In the genomic region with DNA sequence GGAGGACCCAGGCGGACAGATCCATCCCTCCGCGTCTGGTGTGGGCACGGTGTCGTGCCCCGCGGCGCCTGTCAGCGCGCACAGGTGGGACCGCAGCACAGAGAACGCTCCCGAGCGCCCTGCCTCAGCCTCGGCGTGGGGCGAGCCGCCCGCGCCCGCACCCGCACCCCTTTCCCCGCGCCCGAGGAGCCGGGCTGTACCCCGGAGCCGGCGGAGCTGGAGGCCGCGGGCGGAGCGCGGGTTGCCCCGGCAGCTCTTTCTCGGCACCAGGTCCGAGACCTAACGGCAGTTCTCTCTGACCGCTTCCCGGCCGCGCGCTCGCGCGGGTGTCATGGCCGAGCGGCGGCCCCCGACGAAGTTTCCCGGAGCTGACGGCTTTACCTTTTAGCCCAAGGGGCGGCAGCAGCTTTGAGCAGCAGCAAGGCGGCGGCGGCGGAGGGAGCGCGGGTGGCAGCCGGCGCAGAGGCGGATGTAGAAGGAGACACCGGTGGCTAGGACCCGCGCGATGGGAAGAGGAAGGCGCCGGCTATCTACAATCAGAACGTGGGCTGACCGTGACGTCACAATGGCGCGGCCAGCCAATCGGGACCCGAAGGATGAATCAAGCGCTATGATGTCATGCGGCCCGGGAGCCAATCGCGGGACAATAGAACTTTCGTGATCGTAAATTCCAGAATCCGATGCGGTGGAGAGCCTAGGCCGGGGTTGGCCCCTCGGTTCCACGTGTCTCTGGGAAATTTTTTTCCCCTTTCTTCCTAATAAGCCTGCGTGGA, we compare ENCODE assay signal across 1 cellular context.
A peak's percentile ranks its signal among the peaks of the same experiment; 100 is the strongest.
TF ChIP-seq lines count a peak whose summit lies in the region.

A gene with protein sequence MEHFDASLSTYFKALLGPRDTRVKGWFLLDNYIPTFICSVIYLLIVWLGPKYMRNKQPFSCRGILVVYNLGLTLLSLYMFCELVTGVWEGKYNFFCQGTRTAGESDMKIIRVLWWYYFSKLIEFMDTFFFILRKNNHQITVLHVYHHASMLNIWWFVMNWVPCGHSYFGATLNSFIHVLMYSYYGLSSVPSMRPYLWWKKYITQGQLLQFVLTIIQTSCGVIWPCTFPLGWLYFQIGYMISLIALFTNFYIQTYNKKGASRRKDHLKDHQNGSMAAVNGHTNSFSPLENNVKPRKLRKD (minus strand): TSS at position 515 of the 773 bp plus-strand sequence. CDS start 53,251 bp downstream, outside the sequence.

TF ChIP-seq in HepG2, 621 proteins besides CTCF, POLR2A, EP300 and RAD21 (continued from another document and continues in another):
- TF ChIP-seq NAIF1 (CRISPR knock-in tag; IDR thresholded peaks at IDR 0.05; ENCODE audit: borderline replicate concordance) (no peak), AGO1 (IDR thresholded peaks at IDR 0.05; ENCODE audit: low read depth, low read length, poor library complexity, severe bottlenecking) (no peak), ZNF431 (CRISPR knock-in tag; IDR thresholded peaks at IDR 0.05; ENCODE audit: borderline replicate concordance, low read depth) (peak; percentile 33), SMC3 (IDR thresholded peaks at IDR 0.05; ENCODE audit: low read length) (no peak), ZNF589 (CRISPR knock-in tag; conservative IDR thresholded peaks at IDR 0.05) (no peak), ZNF451 (CRISPR knock-in tag; IDR thresholded peaks at IDR 0.05) (peak; percentile 60; the same call in 1 of the 2 replicates), ZNF598 (CRISPR knock-in tag; IDR thresholded peaks at IDR 0.05; ENCODE audit: borderline replicate concordance) (no peak), TOPORS (CRISPR knock-in tag; IDR thresholded peaks at IDR 0.05) (no peak; the same call in 1 of the 2 replicates), FLYWCH1 (CRISPR knock-in tag; IDR thresholded peaks at IDR 0.05) (no peak), NCOR1 (IDR thresholded peaks at IDR 0.05; ENCODE audit: borderline replicate concordance, low read length) (no peak), ARNT (IDR thresholded peaks at IDR 0.05) (no peak), NR1H2 (CRISPR knock-in tag; IDR thresholded peaks at IDR 0.05; ENCODE audit: borderline replicate concordance, low read depth) (peak; percentile 71; the same call in 1 of the 2 replicates), BRCA1 (CRISPR knock-in tag; IDR thresholded peaks at IDR 0.05) (peak; percentile 80; the same call in 1 of the 2 replicates), ZNF776 (CRISPR knock-in tag; IDR thresholded peaks at IDR 0.05) (0 out of 2 replicates have a peak, but pooled peaks have one; percentile 5), SIX4 (CRISPR knock-in tag; IDR thresholded peaks at IDR 0.05) (no peak; the same call in 1 of the 2 replicates), U2AF2 (IDR thresholded peaks at IDR 0.05; ENCODE audit: low read depth, low read length) (no peak), ADNP (CRISPR knock-in tag; IDR thresholded peaks at IDR 0.05) (no peak), ZNF382 (CRISPR knock-in tag; IDR thresholded peaks at IDR 0.05; ENCODE audit: borderline replicate concordance) (no peak), RXRB (CRISPR knock-in tag; IDR thresholded peaks at IDR 0.05; ENCODE audit: borderline replicate concordance) (peak; percentile 33; the same call in 1 of the 2 replicates), NCOA1 (CRISPR knock-in tag; IDR thresholded peaks at IDR 0.05) (0 out of 2 replicates have a peak, but pooled peaks have one; percentile 22), MEIS1 (CRISPR knock-in tag; IDR thresholded peaks at IDR 0.05; ENCODE audit: borderline replicate concordance) (0 out of 2 replicates have a peak, but pooled peaks have one; percentile 16), PHB2 (IDR thresholded peaks at IDR 0.05; ENCODE audit: partially characterized antibody) (no peak), ZNF782 (CRISPR knock-in tag; IDR thresholded peaks at IDR 0.05; ENCODE audit: borderline replicate concordance) (no peak; the same call in 1 of the 2 replicates), CBX1 (IDR thresholded peaks at IDR 0.05; ENCODE audit: low read depth) (no peak), BORCS8-MEF2B (CRISPR knock-in tag; IDR thresholded peaks at IDR 0.05) (0 out of 2 replicates have a peak, but pooled peaks have one; percentile 16), ZNF460 (CRISPR knock-in tag; IDR thresholded peaks at IDR 0.05; ENCODE audit: borderline replicate concordance) (peak; percentile 47; the same call in 1 of the 2 replicates), NFRKB (IDR thresholded peaks at IDR 0.05) (no peak), BHLHE40 (IDR thresholded peaks at IDR 0.05; ENCODE audit: low read length) (no peak), ZMAT3 (CRISPR knock-in tag; conservative IDR thresholded peaks at IDR 0.05) (peak; percentile 21), CREM (IDR thresholded peaks at IDR 0.05) (peak; percentile 97), CREM (CRISPR knock-in tag; IDR thresholded peaks at IDR 0.05) (peak; percentile 52; the same call in 1 of the 2 replicates), TEAD2 (CRISPR knock-in tag; IDR thresholded peaks at IDR 0.05) (0 out of 2 replicates have a peak, but pooled peaks have one; percentile 30), DMAP1 (CRISPR knock-in tag; IDR thresholded peaks at IDR 0.05) (peak; percentile 83), NFE2L1 (CRISPR knock-in tag; IDR thresholded peaks at IDR 0.05; ENCODE audit: borderline replicate concordance) (no peak), ZFX (CRISPR knock-in tag; IDR thresholded peaks at IDR 0.05; ENCODE audit: low read depth) (peak; percentile 37; the same call in 1 of the 2 replicates), FOXA3 (CRISPR knock-in tag; IDR thresholded peaks at IDR 0.05) (peak; percentile 34; the same call in 1 of the 2 replicates), TOE1 (CRISPR knock-in tag; IDR thresholded peaks at IDR 0.05) (no peak)
- TF ChIP-seq, protein P1, sequence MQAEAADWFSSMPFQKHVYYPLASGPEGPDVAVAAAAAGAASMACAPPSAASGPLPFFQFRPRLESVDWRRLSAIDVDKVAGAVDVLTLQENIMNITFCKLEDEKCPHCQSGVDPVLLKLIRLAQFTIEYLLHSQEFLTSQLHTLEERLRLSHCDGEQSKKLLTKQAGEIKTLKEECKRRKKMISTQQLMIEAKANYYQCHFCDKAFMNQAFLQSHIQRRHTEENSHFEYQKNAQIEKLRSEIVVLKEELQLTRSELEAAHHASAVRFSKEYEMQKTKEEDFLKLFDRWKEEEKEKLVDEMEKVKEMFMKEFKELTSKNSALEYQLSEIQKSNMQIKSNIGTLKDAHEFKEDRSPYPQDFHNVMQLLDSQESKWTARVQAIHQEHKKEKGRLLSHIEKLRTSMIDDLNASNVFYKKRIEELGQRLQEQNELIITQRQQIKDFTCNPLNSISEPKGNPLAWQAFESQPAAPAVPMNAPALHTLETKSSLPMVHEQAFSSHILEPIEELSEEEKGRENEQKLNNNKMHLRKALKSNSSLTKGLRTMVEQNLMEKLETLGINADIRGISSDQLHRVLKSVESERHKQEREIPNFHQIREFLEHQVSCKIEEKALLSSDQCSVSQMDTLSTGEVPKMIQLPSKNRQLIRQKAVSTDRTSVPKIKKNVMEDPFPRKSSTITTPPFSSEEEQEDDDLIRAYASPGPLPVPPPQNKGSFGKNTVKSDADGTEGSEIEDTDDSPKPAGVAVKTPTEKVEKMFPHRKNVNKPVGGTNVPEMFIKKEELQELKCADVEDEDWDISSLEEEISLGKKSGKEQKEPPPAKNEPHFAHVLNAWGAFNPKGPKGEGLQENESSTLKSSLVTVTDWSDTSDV (CRISPR knock-in tag; IDR thresholded peaks at IDR 0.05), result peak; percentile 46; the same call in 1 of the 2 replicates
- TF ChIP-seq, protein P2, sequence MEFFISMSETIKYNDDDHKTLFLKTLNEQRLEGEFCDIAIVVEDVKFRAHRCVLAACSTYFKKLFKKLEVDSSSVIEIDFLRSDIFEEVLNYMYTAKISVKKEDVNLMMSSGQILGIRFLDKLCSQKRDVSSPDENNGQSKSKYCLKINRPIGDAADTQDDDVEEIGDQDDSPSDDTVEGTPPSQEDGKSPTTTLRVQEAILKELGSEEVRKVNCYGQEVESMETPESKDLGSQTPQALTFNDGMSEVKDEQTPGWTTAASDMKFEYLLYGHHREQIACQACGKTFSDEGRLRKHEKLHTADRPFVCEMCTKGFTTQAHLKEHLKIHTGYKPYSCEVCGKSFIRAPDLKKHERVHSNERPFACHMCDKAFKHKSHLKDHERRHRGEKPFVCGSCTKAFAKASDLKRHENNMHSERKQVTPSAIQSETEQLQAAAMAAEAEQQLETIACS (CRISPR knock-in tag; IDR thresholded peaks at IDR 0.05), result peak; percentile 77
- TF ChIP-seq, protein P3, sequence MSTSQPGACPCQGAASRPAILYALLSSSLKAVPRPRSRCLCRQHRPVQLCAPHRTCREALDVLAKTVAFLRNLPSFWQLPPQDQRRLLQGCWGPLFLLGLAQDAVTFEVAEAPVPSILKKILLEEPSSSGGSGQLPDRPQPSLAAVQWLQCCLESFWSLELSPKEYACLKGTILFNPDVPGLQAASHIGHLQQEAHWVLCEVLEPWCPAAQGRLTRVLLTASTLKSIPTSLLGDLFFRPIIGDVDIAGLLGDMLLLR (CRISPR knock-in tag; IDR thresholded peaks at IDR 0.05), result peak; percentile 45; the same call in 1 of the 2 replicates
- TF ChIP-seq, protein P4, sequence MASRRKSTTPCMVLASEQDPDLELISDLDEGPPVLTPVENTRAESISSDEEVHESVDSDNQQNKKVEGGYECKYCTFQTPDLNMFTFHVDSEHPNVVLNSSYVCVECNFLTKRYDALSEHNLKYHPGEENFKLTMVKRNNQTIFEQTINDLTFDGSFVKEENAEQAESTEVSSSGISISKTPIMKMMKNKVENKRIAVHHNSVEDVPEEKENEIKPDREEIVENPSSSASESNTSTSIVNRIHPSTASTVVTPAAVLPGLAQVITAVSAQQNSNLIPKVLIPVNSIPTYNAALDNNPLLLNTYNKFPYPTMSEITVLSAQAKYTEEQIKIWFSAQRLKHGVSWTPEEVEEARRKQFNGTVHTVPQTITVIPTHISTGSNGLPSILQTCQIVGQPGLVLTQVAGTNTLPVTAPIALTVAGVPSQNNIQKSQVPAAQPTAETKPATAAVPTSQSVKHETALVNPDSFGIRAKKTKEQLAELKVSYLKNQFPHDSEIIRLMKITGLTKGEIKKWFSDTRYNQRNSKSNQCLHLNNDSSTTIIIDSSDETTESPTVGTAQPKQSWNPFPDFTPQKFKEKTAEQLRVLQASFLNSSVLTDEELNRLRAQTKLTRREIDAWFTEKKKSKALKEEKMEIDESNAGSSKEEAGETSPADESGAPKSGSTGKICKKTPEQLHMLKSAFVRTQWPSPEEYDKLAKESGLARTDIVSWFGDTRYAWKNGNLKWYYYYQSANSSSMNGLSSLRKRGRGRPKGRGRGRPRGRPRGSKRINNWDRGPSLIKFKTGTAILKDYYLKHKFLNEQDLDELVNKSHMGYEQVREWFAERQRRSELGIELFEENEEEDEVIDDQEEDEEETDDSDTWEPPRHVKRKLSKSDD (CRISPR knock-in tag; IDR thresholded peaks at IDR 0.05; ENCODE audit: low read depth), result peak; percentile 99
- TF ChIP-seq, protein P5, sequence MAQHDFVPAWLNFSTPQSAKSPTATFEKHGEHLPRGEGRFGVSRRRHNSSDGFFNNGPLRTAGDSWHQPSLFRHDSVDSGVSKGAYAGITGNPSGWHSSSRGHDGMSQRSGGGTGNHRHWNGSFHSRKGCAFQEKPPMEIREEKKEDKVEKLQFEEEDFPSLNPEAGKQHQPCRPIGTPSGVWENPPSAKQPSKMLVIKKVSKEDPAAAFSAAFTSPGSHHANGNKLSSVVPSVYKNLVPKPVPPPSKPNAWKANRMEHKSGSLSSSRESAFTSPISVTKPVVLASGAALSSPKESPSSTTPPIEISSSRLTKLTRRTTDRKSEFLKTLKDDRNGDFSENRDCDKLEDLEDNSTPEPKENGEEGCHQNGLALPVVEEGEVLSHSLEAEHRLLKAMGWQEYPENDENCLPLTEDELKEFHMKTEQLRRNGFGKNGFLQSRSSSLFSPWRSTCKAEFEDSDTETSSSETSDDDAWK (CRISPR knock-in tag; IDR thresholded peaks at IDR 0.05), result no peak
- TF ChIP-seq, protein P6, sequence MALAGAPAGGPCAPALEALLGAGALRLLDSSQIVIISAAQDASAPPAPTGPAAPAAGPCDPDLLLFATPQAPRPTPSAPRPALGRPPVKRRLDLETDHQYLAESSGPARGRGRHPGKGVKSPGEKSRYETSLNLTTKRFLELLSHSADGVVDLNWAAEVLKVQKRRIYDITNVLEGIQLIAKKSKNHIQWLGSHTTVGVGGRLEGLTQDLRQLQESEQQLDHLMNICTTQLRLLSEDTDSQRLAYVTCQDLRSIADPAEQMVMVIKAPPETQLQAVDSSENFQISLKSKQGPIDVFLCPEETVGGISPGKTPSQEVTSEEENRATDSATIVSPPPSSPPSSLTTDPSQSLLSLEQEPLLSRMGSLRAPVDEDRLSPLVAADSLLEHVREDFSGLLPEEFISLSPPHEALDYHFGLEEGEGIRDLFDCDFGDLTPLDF (CRISPR knock-in tag; IDR thresholded peaks at IDR 0.05), result no peak; the same call in 1 of the 2 replicates
- TF ChIP-seq, protein P7, sequence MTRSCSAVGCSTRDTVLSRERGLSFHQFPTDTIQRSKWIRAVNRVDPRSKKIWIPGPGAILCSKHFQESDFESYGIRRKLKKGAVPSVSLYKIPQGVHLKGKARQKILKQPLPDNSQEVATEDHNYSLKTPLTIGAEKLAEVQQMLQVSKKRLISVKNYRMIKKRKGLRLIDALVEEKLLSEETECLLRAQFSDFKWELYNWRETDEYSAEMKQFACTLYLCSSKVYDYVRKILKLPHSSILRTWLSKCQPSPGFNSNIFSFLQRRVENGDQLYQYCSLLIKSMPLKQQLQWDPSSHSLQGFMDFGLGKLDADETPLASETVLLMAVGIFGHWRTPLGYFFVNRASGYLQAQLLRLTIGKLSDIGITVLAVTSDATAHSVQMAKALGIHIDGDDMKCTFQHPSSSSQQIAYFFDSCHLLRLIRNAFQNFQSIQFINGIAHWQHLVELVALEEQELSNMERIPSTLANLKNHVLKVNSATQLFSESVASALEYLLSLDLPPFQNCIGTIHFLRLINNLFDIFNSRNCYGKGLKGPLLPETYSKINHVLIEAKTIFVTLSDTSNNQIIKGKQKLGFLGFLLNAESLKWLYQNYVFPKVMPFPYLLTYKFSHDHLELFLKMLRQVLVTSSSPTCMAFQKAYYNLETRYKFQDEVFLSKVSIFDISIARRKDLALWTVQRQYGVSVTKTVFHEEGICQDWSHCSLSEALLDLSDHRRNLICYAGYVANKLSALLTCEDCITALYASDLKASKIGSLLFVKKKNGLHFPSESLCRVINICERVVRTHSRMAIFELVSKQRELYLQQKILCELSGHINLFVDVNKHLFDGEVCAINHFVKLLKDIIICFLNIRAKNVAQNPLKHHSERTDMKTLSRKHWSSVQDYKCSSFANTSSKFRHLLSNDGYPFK (CRISPR knock-in tag; IDR thresholded peaks at IDR 0.05; ENCODE audit: borderline replicate concordance), result no peak; the same call in 1 of the 2 replicates
- TF ChIP-seq, protein P8, sequence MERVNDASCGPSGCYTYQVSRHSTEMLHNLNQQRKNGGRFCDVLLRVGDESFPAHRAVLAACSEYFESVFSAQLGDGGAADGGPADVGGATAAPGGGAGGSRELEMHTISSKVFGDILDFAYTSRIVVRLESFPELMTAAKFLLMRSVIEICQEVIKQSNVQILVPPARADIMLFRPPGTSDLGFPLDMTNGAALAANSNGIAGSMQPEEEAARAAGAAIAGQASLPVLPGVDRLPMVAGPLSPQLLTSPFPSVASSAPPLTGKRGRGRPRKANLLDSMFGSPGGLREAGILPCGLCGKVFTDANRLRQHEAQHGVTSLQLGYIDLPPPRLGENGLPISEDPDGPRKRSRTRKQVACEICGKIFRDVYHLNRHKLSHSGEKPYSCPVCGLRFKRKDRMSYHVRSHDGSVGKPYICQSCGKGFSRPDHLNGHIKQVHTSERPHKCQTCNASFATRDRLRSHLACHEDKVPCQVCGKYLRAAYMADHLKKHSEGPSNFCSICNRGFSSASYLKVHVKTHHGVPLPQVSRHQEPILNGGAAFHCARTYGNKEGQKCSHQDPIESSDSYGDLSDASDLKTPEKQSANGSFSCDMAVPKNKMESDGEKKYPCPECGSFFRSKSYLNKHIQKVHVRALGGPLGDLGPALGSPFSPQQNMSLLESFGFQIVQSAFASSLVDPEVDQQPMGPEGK (CRISPR knock-in tag; IDR thresholded peaks at IDR 0.05), result no peak
